8 cellular contexts compared by ENCODE assay signal in genomic region chr6:43170452-43171283, GRCh38. TPM values are rescaled to one million over a fixed set of nuclear protein-coding genes. Genes with fewer than 3 reads are reported as not detected.
DNase-seq lines count a peak whose midpoint lies in the region; ATAC-seq and TF ChIP-seq lines count a peak whose summit lies in the region.

SRF (plus strand) TSS chr6:43171269; CDS start chr6:43171657, 388 bp downstream.

- peak within 1 kb of the TSS; percentile 89 for H3K4me2 ChIP-seq in KMS-11

- peak within 1 kb of the TSS; percentile 94 for H2AFZ ChIP-seq in KMS-11 (ENCODE audit: low read depth)

- H4K20me1 ChIP-seq in KMS-11 (ENCODE audit: insufficient read depth) = peaks cover 6% of the 10 kb centered on the region; the same call in 1 of the 2 replicates

- peak; percentile 100 for DNase-seq in DMS53 (lab: John Stamatoyannopoulos, UW)
- peak; percentile 99 to 100 (median 100) for DNase-seq in Peyer's patch
- peak; percentile 99 for DNase-seq in activated T-cell treated with anti-CD3 and anti-CD28 coated beads, Interleukin-2, amount 50 U/mL, for 48 hours
- DNase-seq in esophagus squamous epithelium (lab: John Stamatoyannopoulos, UW) = peak; percentile 98
- peak; percentile 100 for DNase-seq in myocyte (ENCODE audit: low read depth)
- peak; percentile 95 to 99 for DNase-seq in stimulated activated CD8-positive, alpha-beta memory T cell treated with anti-CD3 and anti-CD28 coated beads, Interleukin-7, amount 100 ng/mL, for 48 hours (ENCODE audit: extremely low read depth in 1 of 2, low read depth in 1 of 2)

- H3K36me3 ChIP-seq in KMS-11 (ENCODE audit: insufficient read depth) (no peaks in the 10 kb centered on the region), Peyer's patch (peaks cover 0 to 4% (median 0%) of the 10 kb centered on the region in 3 donors), esophagus squamous epithelium (peaks cover 0 to 8% (median 2%) of the 10 kb centered on the region in 3 donors)

- H3K27ac ChIP-seq in KMS-11 (peak within 1 kb of the TSS; percentile 52), Peyer's patch (peak within 1 kb of the TSS; percentile 93 to 99 (median 98)), esophagus squamous epithelium (peak within 1 kb of the TSS; percentile 93 to 99 (median 99))

- H3K27me3 ChIP-seq in KMS-11 (ENCODE audit: insufficient read depth, low read depth) = no peaks in the 10 kb centered on the region
- H3K27me3 ChIP-seq in Peyer's patch = no peaks in the 10 kb centered on the region
- H3K27me3 ChIP-seq in esophagus squamous epithelium = no peaks in the 10 kb centered on the region

- H3K9me3 ChIP-seq in Peyer's patch = no peaks in the 10 kb centered on the region
- no peaks in the 10 kb centered on the region for H3K9me3 ChIP-seq in esophagus squamous epithelium

- intact Hi-C loops in esophagus squamous epithelium (cut with DNase I) = no loop called here

- TF ChIP-seq POLR2A in Peyer's patch (IDR thresholded peaks at IDR 0.05) (peak in 1 of 2 donors; percentile 60), esophagus squamous epithelium (IDR thresholded peaks at IDR 0.05) (no peak)

- H3K4me3 ChIP-seq in KMS-11 (IDR thresholded peaks at IDR 0.05; ENCODE audit: insufficient read depth, low read depth, low read length) = no peak within 1 kb of the TSS
- H3K4me3 ChIP-seq in Peyer's patch = peak within 1 kb of the TSS; percentile 90 to 98 (median 94)
- peak within 1 kb of the TSS; percentile 76 to 99 (median 98) for H3K4me3 ChIP-seq in esophagus squamous epithelium

- peak within 1 kb of the TSS; percentile 81 for H3K9ac ChIP-seq in KMS-11

- TF ChIP-seq CTCF in KMS-11 (conservative IDR thresholded peaks at IDR 0.05; ENCODE audit: low read depth, low read length) (peak; percentile 73), Peyer's patch (IDR thresholded peaks at IDR 0.05) (no peak), esophagus squamous epithelium (IDR thresholded peaks at IDR 0.05) (no peak)

- peak; percentile 54 for ATAC-seq in GM21723 (IDR thresholded peaks at IDR 0.05; ENCODE audit: unreplicated experiment)

- peaks cover 33% of the 10 kb centered on the region for H3K4me1 ChIP-seq in KMS-11 (ENCODE audit: low read depth, poor library complexity, severe bottlenecking)
- peaks cover 5 to 29% (median 13%) of the 10 kb centered on the region in 4 donors for H3K4me1 ChIP-seq in Peyer's patch
- H3K4me1 ChIP-seq in esophagus squamous epithelium = peaks cover 28 to 44% (median 29%) of the 10 kb centered on the region in 3 donors

- 0 to 1% methylated on average over 25 to 38 of the region's 43 CpGs for WGBS in esophagus squamous epithelium, 2 donors

- H3K79me2 ChIP-seq in KMS-11 (ENCODE audit: insufficient read depth, low read depth) = peaks cover 24% of the 10 kb centered on the region; the same call in 1 of the 2 replicates

RNA-seq across cellular contexts. Expression of gene SRF, which starts in this region (rescaled TPM):
- total RNA-seq in Peyer's patch (10 to 100 TPM; 23.1 to 29.7 (median 26.4) TPM), esophagus squamous epithelium (10 to 100 TPM; 22.0 to 38.9 (median 35.3) TPM), myocyte (66.1 and 69.9 TPM in 2 replicates)
- polyA plus RNA-seq in myocyte (2012) = 38.2 TPM
